8 cellular contexts compared by ENCODE assay signal in the genomic region with DNA sequence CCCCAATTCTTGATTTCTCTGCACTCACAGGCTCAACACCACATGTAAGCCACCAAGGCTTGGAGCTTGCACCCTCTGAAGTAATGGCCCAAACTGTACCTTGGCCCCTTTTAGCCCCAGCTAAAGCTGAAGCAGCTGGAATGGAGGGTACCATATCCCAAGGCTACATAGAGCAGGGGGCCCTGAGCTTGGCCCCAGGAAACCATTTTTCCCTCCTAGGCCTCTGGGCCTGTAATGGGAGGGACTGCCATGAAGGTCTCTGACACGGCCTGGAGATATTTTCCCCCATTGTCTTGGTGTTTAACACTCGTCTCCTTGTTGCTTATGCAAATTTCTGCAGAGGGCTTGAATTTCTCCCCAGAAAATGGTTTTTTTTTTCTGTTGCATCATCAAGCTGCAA.
"Had no signal": no experiment of that assay in that cellular context is flagged by ENCODE, and none has a peak within 500 bp of the region (broad histone marks: within the 10 kb centered on the region; RNA-seq: fewer than 3 reads in every experiment).

No MANE protein-coding gene starts in this region.

- DNase-seq: IMR-90, KBM-7, KG1 had no signal

- H3K4me2 ChIP-seq: KMS-11 had no signal

- H3K27ac ChIP-seq: HL-60, KMS-11 had no signal

- H3K4me3 Mint-ChIP-seq: IgD-negative memory B cell had no signal

- FAIRE-seq: HepG2, HTR-8/SVneo had no signal

- H3K27ac Mint-ChIP-seq: IgD-negative memory B cell had no signal

- H3K9ac ChIP-seq: KMS-11 had no signal

- ATAC-seq: HepG2 had no signal
